In the genomic region with DNA sequence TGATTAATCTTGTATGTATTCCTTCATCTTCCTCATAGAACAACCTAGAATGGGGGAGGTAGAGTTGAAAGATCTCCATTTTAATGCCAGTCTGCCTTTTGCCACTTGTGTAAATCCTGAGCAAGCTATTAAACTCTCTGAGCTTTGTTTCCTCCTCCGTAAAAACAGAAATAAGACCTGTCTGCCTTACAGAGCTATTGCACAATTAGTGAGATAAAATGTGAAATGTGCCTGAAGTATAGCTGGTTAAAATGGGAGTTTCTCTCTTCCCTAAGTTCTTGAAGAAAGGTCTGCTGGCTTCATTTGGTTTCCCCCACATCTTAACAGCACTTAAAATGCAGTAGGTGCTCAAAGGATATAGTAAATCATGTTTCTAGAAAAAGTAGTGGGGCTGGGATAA, we compare ENCODE assay signal across 19 cellular contexts. TPM values are rescaled to one million over a fixed set of nuclear protein-coding genes. Genes with fewer than 3 reads are reported as not detected.
DNase-seq lines count a peak whose midpoint lies in the region; ATAC-seq, FAIRE-seq and TF ChIP-seq lines count a peak whose summit lies in the region.
"Had no signal": no experiment of that assay in that cellular context is flagged by ENCODE, and none has a peak within 500 bp of the region (broad histone marks: within the 10 kb centered on the region; RNA-seq: fewer than 3 reads in every experiment).

No MANE protein-coding gene starts in this region.

- H2BK12ac ChIP-seq in H1 (ENCODE audit: low read depth, low read length) (no peak overlapping the region), trophoblast cell (ENCODE audit: low read length) (no peak overlapping the region)

- TF ChIP-seq POLR2A in HepG2 (IDR thresholded peaks at IDR 0.05; ENCODE audit: insufficient read depth in 1 of 2, low read depth in 2 of 2, low read length in 2 of 2) (no peak), right lobe of liver (IDR thresholded peaks at IDR 0.05) (no peak), H1 (IDR thresholded peaks at IDR 0.05; ENCODE audit: control extremely low read depth in 1 of 2, low read depth in 2 of 2, low read length in 2 of 2) (no peak)

- H3K36me3 ChIP-seq in HepG2 (replicated peaks in 1 of 2; ENCODE audit: control insufficient read depth in 1 of 2, insufficient read depth in 2 of 2, low read length in 2 of 2) (no peaks in the 10 kb centered on the region), right lobe of liver (no peaks in the 10 kb centered on the region), H1 (ENCODE audit: control insufficient read depth in 2 of 4, insufficient read depth in 4 of 4, low read length in 3 of 4) (no peaks in the 10 kb centered on the region), trophoblast cell (ENCODE audit: control insufficient read depth in 1 of 2, insufficient read depth in 2 of 2, low read length in 2 of 2) (no peaks in the 10 kb centered on the region)
- H3K36me3 ChIP-seq: Peyer's patch had no signal

- TF ChIP-seq EP300 in HepG2 (IDR thresholded peaks at IDR 0.05; ENCODE audit: low read depth in 2 of 2, low read length in 2 of 2) (no peak), HepG2 (CRISPR knock-in tag; IDR thresholded peaks at IDR 0.05; ENCODE audit: borderline replicate concordance) (no peak), H1 (IDR thresholded peaks at IDR 0.05; ENCODE audit: borderline replicate concordance in 1 of 2, low read depth in 2 of 2, low read length in 2 of 2) (no peak)

- H2AK5ac ChIP-seq in H1 (ENCODE audit: low read depth, low read length): no peak overlapping the region
- no peak overlapping the region for H2AK5ac ChIP-seq in trophoblast cell (ENCODE audit: low read length)

- CTCF ChIA-PET in HepG2 (lab: Yijun Ruan, JAX; ENCODE audit: low intra/inter-chr PET ratio, low total read pairs): no interaction called here
- CTCF ChIA-PET in H1 (lab: Charles Lee; ENCODE audit: partially characterized antibody): interaction anchor here (1.0 kb wide), 2 partner anchors 10 to 46 kb away, joined by 3 read pairs; no protein-coding TSS in a partner anchor

- H3K27ac ChIP-seq in HepG2 (ENCODE audit: extremely low read length, insufficient read depth, low read length) (no peak overlapping the region), right lobe of liver (no peak overlapping the region), H1 (ENCODE audit: low read depth, low read length) (no peak overlapping the region), trophoblast cell (ENCODE audit: low read depth, low read length) (no peak overlapping the region)
- H3K27ac ChIP-seq: C4-2B, Peyer's patch had no signal

- no peak overlapping the region for H4K5ac ChIP-seq in H1 (ENCODE audit: insufficient read length, low read depth, low read length)

- no peak overlapping the region for H2AFZ ChIP-seq in HepG2 (ENCODE audit: low read length)
- no peak overlapping the region for H2AFZ ChIP-seq in H1 (ENCODE audit: low read length)
- no peak overlapping the region for H2AFZ ChIP-seq in trophoblast cell (ENCODE audit: insufficient read depth, low read length, poor library complexity)
- H2AFZ ChIP-seq: GM23338 had no signal

- H3K79me2 ChIP-seq in HepG2 (ENCODE audit: insufficient read depth, low read length) (no peaks in the 10 kb centered on the region), H1 (ENCODE audit: control insufficient read depth in 1 of 2, insufficient read depth in 2 of 2, low read length in 2 of 2) (no peaks in the 10 kb centered on the region), trophoblast cell (ENCODE audit: control insufficient read depth, insufficient read depth, low read length, poor library complexity) (no peaks in the 10 kb centered on the region)

- no peak overlapping the region for H3K4me3 Mint-ChIP-seq in nephron progenitor cell
- H3K4me3 Mint-ChIP-seq: GM23338, IgD-negative memory B cell had no signal

- H3K14ac ChIP-seq in H1 (ENCODE audit: insufficient read length): no peak overlapping the region
- no peak overlapping the region for H3K14ac ChIP-seq in trophoblast cell (ENCODE audit: low read length)

- FAIRE-seq in HepG2 (lab: Jason Lieb, UNC) (no peak), H1 (lab: Jason Lieb, UNC) (no peak)
- FAIRE-seq: GM12892 had no signal

- no TSS peak for BruUV-seq in HepG2 (replicated peaks; lab: Mats Ljungman, UMichigan)

- peak overlapping the region; percentile 79 for H3K27ac Mint-ChIP-seq in nephron progenitor cell
- H3K27ac Mint-ChIP-seq: GM23338, IgD-negative memory B cell had no signal

- no peaks in the 10 kb centered on the region for H3K4me1 ChIP-seq in HepG2 (ENCODE audit: insufficient read depth, low read length)
- no peaks in the 10 kb centered on the region for H3K4me1 ChIP-seq in right lobe of liver
- H3K4me1 ChIP-seq in H1 (replicated peaks in 1 of 4; ENCODE audit: control insufficient read depth in 3 of 4, insufficient read depth in 4 of 4, low read length in 3 of 4): peaks cover 2 to 11% (median 5%) of the 10 kb centered on the region in 4 experiments; a peak in 5 of 7 replicates
- H3K4me1 ChIP-seq in trophoblast cell (ENCODE audit: control insufficient read depth in 1 of 2, insufficient read depth in 2 of 2, low read length in 2 of 2): no peaks in the 10 kb centered on the region

- intact Hi-C loops in HepG2 (cut with micrococcal nuclease; ENCODE audit: unreplicated experiment): no loop called here
- intact Hi-C loops in right lobe of liver (cut with DNase I): no loop called here

- no peaks in the 10 kb centered on the region for H4K20me1 ChIP-seq in HepG2 (ENCODE audit: insufficient read depth, low read length)
- H4K20me1 ChIP-seq in H1 (replicated peaks in 1 of 2; ENCODE audit: control insufficient read depth in 1 of 2, insufficient read depth in 2 of 2, low read length in 2 of 2): peaks cover 0 to 1% of the 10 kb centered on the region in 2 experiments

- H3K4me3 ChIP-seq in HepG2 (replicated peaks in 1 of 3; ENCODE audit: insufficient read depth in 1 of 3, low read depth in 2 of 3, low read length in 3 of 3) (no peak overlapping the region), right lobe of liver (no peak overlapping the region), H1 (ENCODE audit: extremely low read depth in 1 of 4, insufficient read depth in 2 of 4, low read depth in 3 of 4, low read length in 4 of 4) (no peak overlapping the region), trophoblast cell (ENCODE audit: low read depth, low read length) (no peak overlapping the region)
- H3K4me3 ChIP-seq: GM23338, Peyer's patch had no signal

- TF ChIP-seq CTCF in HepG2 (CRISPR knock-in tag; IDR thresholded peaks at IDR 0.05) (no peak), right lobe of liver (IDR thresholded peaks at IDR 0.05) (no peak), H1 (IDR thresholded peaks at IDR 0.05; ENCODE audit: control extremely low read depth in 1 of 3, insufficient read depth in 1 of 3, low read depth in 1 of 3, low read length in 3 of 3) (no peak), nephron progenitor cell (IDR thresholded peaks at IDR 0.05) (no peak)

- H3K4me2 ChIP-seq in HepG2 (ENCODE audit: low read depth, low read length) (no peak overlapping the region), H1 (ENCODE audit: insufficient read depth in 1 of 2, low read depth in 2 of 2, low read length in 2 of 2) (no peak overlapping the region), trophoblast cell (ENCODE audit: low read length) (no peak overlapping the region)
- H3K4me2 ChIP-seq: GM23338 had no signal

- H3K4me1 Mint-ChIP-seq in nephron progenitor cell: peaks cover 59% of the 10 kb centered on the region
- H3K4me1 Mint-ChIP-seq: IgD-negative memory B cell had no signal

- peaks cover 5% of the 10 kb centered on the region for H3K9me3 Mint-ChIP-seq in nephron progenitor cell
- H3K9me3 Mint-ChIP-seq: GM23338, IgD-negative memory B cell had no signal

- peaks cover 10% of the 10 kb centered on the region for H3K36me3 Mint-ChIP-seq in nephron progenitor cell (ENCODE audit: low read depth)
- H3K36me3 Mint-ChIP-seq: IgD-negative memory B cell had no signal

- ATAC-seq in HepG2: no peak
- ATAC-seq in right lobe of liver: no peak
- ATAC-seq in GM19395 (IDR thresholded peaks at IDR 0.05; ENCODE audit: unreplicated experiment): no peak
- ATAC-seq: GM23338, SK-N-SH treated with all-trans-retinoic acid at 6 μM for 48 hours had no signal

- H2BK5ac ChIP-seq in H1 (ENCODE audit: low read depth, low read length): no peak overlapping the region
- H2BK5ac ChIP-seq in trophoblast cell (ENCODE audit: low read depth, low read length, poor library complexity): no peak overlapping the region

- 0% methylated on average over 1 of the region's 1 CpG for WGBS in HepG2 (ENCODE audit: low lambda C conversion rate)
- WGBS in right lobe of liver (ENCODE audit: insufficient coverage, low coverage, low lambda C conversion rate, missing lambda C conversion rate): 27% methylated on average over 1 of the region's 1 CpG
- 86% methylated on average over 1 of the region's 1 CpG; no CpG with 5 or more reads in 1 of the 2 experiments for WGBS in H1 (ENCODE audit: extremely low coverage in 1 of 2, insufficient coverage in 1 of 2, insufficient read length in 1 of 2, insufficient replicate concordance in 2 of 2, low coverage in 1 of 2, low lambda C conversion rate in 2 of 2, missing lambda C conversion rate in 1 of 2), 2 experiments
- WGBS in trophoblast cell (ENCODE audit: extremely low coverage, insufficient coverage, insufficient read length): no CpG with 5 or more reads among the region's 1 CpG

- H2BK20ac ChIP-seq in H1 (ENCODE audit: low read length): no peak overlapping the region

- H3K9ac ChIP-seq in HepG2 (ENCODE audit: insufficient read depth, low read depth, low read length) (no peak overlapping the region), H1 (replicated peaks in 1 of 4; ENCODE audit: extremely low read depth in 1 of 4, low read depth in 3 of 4, low read length in 3 of 4) (no peak overlapping the region), trophoblast cell (ENCODE audit: low read length) (no peak overlapping the region)

- no peaks in the 10 kb centered on the region for H3K23me2 ChIP-seq in H1 (ENCODE audit: low read depth, low read length)

- H3K56ac ChIP-seq in H1 (replicated peaks; ENCODE audit: insufficient read length, low read depth, low read length): no peak overlapping the region

- H2BK120ac ChIP-seq in H1 (replicated peaks; ENCODE audit: low read depth, low read length) (no peak overlapping the region), trophoblast cell (ENCODE audit: insufficient read depth, low read length, poor library complexity) (no peak overlapping the region)

- H4K91ac ChIP-seq in H1 (replicated peaks; ENCODE audit: insufficient read length, low read length) (no peak overlapping the region), trophoblast cell (ENCODE audit: low read depth, low read length) (no peak overlapping the region)

- H2BK15ac ChIP-seq in H1 (ENCODE audit: low read length): no peak overlapping the region

- in situ Hi-C loops in HepG2 (cut with HindIII; ENCODE audit: extremely low pct_ligation_motif_present, low pct_unique_long_range_greater_than_20kb): no loop called here

- H3K27me3 Mint-ChIP-seq in nephron progenitor cell (ENCODE audit: low read depth, poor library complexity): no peaks in the 10 kb centered on the region

- no peak overlapping the region for H4K8ac ChIP-seq in H1 (ENCODE audit: extremely low read depth, insufficient read depth, low read length)
- no peak overlapping the region for H4K8ac ChIP-seq in trophoblast cell (ENCODE audit: low read depth, low read length)

- H4K12ac ChIP-seq in trophoblast cell (ENCODE audit: low read depth, low read length): no peak overlapping the region

- TF ChIP-seq RAD21 in HepG2 (CRISPR knock-in tag; IDR thresholded peaks at IDR 0.05): no peak
- no peak for TF ChIP-seq RAD21 in H1 (IDR thresholded peaks at IDR 0.05 in 1 of 2, conservative IDR thresholded peaks at IDR 0.05 in 1 of 2; ENCODE audit: low read depth in 2 of 2, low read length in 2 of 2)

- POLR2A ChIA-PET in HepG2 (lab: Yijun Ruan, JAX): no interaction called here
- POLR2A ChIA-PET in H1 (lab: Charles Lee; ENCODE audit: partially characterized antibody): no interaction called here

- H3K18ac ChIP-seq in H1 (ENCODE audit: extremely low read depth, low read length) (no peak overlapping the region), trophoblast cell (ENCODE audit: low read length) (no peak overlapping the region)

- H3K27me3 ChIP-seq in HepG2 (ENCODE audit: control insufficient read depth in 1 of 2, insufficient read depth in 2 of 2, low read length in 2 of 2): peaks cover 0 to 5% of the 10 kb centered on the region in 2 experiments; a peak in 1 of 5 replicates
- no peaks in the 10 kb centered on the region for H3K27me3 ChIP-seq in right lobe of liver
- H3K27me3 ChIP-seq in H1 (replicated peaks in 1 of 4; ENCODE audit: control insufficient read depth in 3 of 4, extremely low read depth in 1 of 4, insufficient read depth in 3 of 4, low read length in 3 of 4): peaks cover 0 to 8% (median 4%) of the 10 kb centered on the region in 4 experiments; a peak in 4 of 7 replicates
- H3K27me3 ChIP-seq in trophoblast cell (ENCODE audit: insufficient read depth, low read length): no peaks in the 10 kb centered on the region
- H3K27me3 ChIP-seq: Peyer's patch had no signal

- no peak overlapping the region for H3K23ac ChIP-seq in H1 (ENCODE audit: insufficient read length)
- H3K23ac ChIP-seq in trophoblast cell (ENCODE audit: low read length): no peak overlapping the region

- H3K79me1 ChIP-seq in H1 (ENCODE audit: low read depth, low read length): no peaks in the 10 kb centered on the region
- no peaks in the 10 kb centered on the region for H3K79me1 ChIP-seq in trophoblast cell (ENCODE audit: low read length)

- no peaks in the 10 kb centered on the region for H3K9me3 ChIP-seq in HepG2 (ENCODE audit: low read length)
- H3K9me3 ChIP-seq in right lobe of liver: no peaks in the 10 kb centered on the region
- H3K9me3 ChIP-seq in H1 (ENCODE audit: insufficient read depth in 2 of 2, low read depth in 1 of 2, low read length in 1 of 2): no peaks in the 10 kb centered on the region
- H3K9me3 ChIP-seq in trophoblast cell (ENCODE audit: insufficient read depth, low read depth, low read length): no peaks in the 10 kb centered on the region
- H3K9me3 ChIP-seq: Peyer's patch had no signal

- H3K4ac ChIP-seq in H1 (replicated peaks; ENCODE audit: insufficient read length, low read depth, low read length): no peak overlapping the region
- H3K4ac ChIP-seq in trophoblast cell (ENCODE audit: low read depth, low read length): no peak overlapping the region

- no peak for DNase-seq in HepG2 (ENCODE audit: low spot score)
- DNase-seq in right lobe of liver: no peak
- DNase-seq in H1 (ENCODE audit: low read depth in 1 of 2, low spot score in 2 of 2): no peak
- no peak for DNase-seq in nephron progenitor cell
- no peak for DNase-seq in GDM1 (lab: John Stamatoyannopoulos, UW)
- DNase-seq in trophoblast cell: no peak
- DNase-seq: NCI-H1048, NCI-H1436 treated with DMSO at 0.1 percent for 48 hours, NCI-H2081, NCI-H524, Peyer's patch, Right ventricle myocardium superior had no signal

RNA-seq across cellular contexts. Expression of a gene that starts 19.0 kb away (rescaled TPM):
- total RNA-seq in HepG2 (2016; rRNA removed; fragmentation: Illumina TruSeq; extraction: Trizol) (0.64 TPM in 1 of 2 replicates, not detected in the other), right lobe of liver (10 to 100 TPM in 4 of 6 experiments, 1 to 10 TPM in 2; 4.3 to 33.2 (median 10.8) TPM)
- 2.0 TPM in 1 of 2 replicates, not detected in the other for total RNA-seq in HepG2 (2016; cell fraction: cytosol; rRNA removed; fragmentation: Illumina TruSeq; extraction: Trizol; ENCODE audit: low read depth)
- 1.5 and 1.6 TPM in 2 replicates for total RNA-seq in HepG2 (2016; cell fraction: insoluble cytoplasmic fraction; rRNA removed; fragmentation: Illumina TruSeq; extraction: Trizol)
- total RNA-seq in HepG2 (2016; cell fraction: membrane; rRNA removed; fragmentation: Illumina TruSeq; extraction: Trizol): 0.31 and 0.40 TPM in 2 replicates
- total RNA-seq in HepG2 (2016; cell fraction: nucleus; rRNA removed; fragmentation: Illumina TruSeq; extraction: Trizol): 1.4 TPM in 2 replicates
- polyA plus RNA-seq in HepG2 (2011; rRNA removed) (0.90 and 2.0 TPM in 2 replicates), H1 (2011; rRNA removed) (0.06 and 0.13 TPM in 2 replicates)
- polyA plus RNA-seq in HepG2 (2011; cell fraction: cytosol; rRNA removed): 0.83 and 1.5 TPM in 2 replicates
- polyA plus RNA-seq in HepG2 (2011; cell fraction: nucleus; rRNA removed): 1.2 and 2.4 TPM in 2 replicates
- polyA plus RNA-seq in HepG2 (2012): 0.87 and 1.9 TPM in 2 replicates
- not detected in 2 replicates for polyA plus RNA-seq in HepG2 (2016; cell fraction: cytosol; fragmentation: Illumina TruSeq; extraction: Trizol; ENCODE audit: low read depth)
- 1.7 TPM in 1 of 2 replicates, not detected in the other for polyA plus RNA-seq in HepG2 (2016; cell fraction: insoluble cytoplasmic fraction; fragmentation: Illumina TruSeq; extraction: Trizol; ENCODE audit: low read depth)
- polyA plus RNA-seq in HepG2 (2016; cell fraction: membrane; fragmentation: Illumina TruSeq; extraction: Trizol; ENCODE audit: low read depth): 0.90 TPM in 1 of 2 replicates, not detected in the other
- polyA plus RNA-seq in HepG2 (2016; cell fraction: nucleus; fragmentation: Illumina TruSeq; extraction: Trizol; ENCODE audit: insufficient read depth, low read depth): 2.2 TPM in 1 of 2 replicates, not detected in the other
- 4.7 and 9.7 TPM in 2 replicates for polyA minus RNA-seq in HepG2 (2011; rRNA and poly(A)+ RNA removed; ENCODE audit: low replicate concordance)
- 2.2 TPM in 1 of 2 replicates, not detected in the other for polyA minus RNA-seq in HepG2 (2011; cell fraction: cytosol; rRNA and poly(A)+ RNA removed)
- 7.7 and 13.7 TPM in 2 replicates for polyA minus RNA-seq in HepG2 (2011; cell fraction: nucleus; rRNA and poly(A)+ RNA removed)
- total RNA-seq in H1 (2021; fragmentation: NEBNext Ultra II Directional; extraction: Animal tissue kit (Norgen Biotek cat#: 25700)): 0.24 and 0.31 TPM in 2 replicates
- polyA plus RNA-seq in H1 (2011; cell fraction: cytosol; rRNA removed): 0.22 TPM
- 0.41 TPM for polyA plus RNA-seq in H1 (2011; cell fraction: nucleus; rRNA removed)
- polyA plus RNA-seq in H1 (2012, experiment 1 of 2): 0.13 to 1.5 TPM (median 0.56 TPM) in 4 replicates
- polyA plus RNA-seq in H1 (2012, experiment 2 of 2): 0.12 TPM
- polyA plus RNA-seq in H1 (2013, experiment 1 of 2): 0.10 TPM
- polyA plus RNA-seq in H1 (2013, experiment 2 of 2): 0.20 TPM
- polyA minus RNA-seq in H1 (2011; rRNA and poly(A)+ RNA removed): 0.22 and 0.37 TPM in 2 replicates
- not detected for polyA minus RNA-seq in H1 (2011; cell fraction: cytosol; rRNA and poly(A)+ RNA removed)
- polyA minus RNA-seq in H1 (2011; cell fraction: nucleus; rRNA and poly(A)+ RNA removed): 1.3 TPM
- polyA plus RNA-seq in trophoblast cell (2013): 1.4 TPM in 2 replicates
- total RNA-seq: Daoy had no signal
- polyA plus RNA-seq: GM23338, IgD-negative memory B cell had no signal
